ENCODE assay signal across 9 cellular contexts in the genomic region with DNA sequence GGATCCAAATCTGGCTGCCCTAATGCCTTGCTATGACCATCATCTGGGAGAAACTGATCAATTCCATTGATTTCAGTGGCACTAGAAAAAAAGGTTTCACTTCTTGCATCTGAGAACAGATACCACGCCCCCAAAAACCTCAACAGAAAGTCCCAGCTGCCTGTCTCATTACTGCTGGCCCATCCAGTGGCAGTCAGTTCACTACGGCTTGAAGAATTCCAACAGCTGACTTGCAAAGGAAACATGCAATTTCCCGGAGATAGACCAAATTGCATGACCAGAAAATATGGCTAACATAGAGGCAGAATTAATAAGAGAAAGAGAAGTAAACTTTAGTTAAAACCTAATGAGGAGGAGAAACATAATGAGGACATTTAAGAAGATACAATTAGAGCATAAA. TPM values are rescaled to one million over a fixed set of nuclear protein-coding genes. Genes with fewer than 3 reads are reported as not detected.
DNase-seq lines count a peak whose midpoint lies in the region; ATAC-seq and TF ChIP-seq lines count a peak whose summit lies in the region.
"Had no signal": no experiment of that assay in that cellular context is flagged by ENCODE, and none has a peak within 500 bp of the region (broad histone marks: within the 10 kb centered on the region; RNA-seq: fewer than 3 reads in every experiment).

No MANE protein-coding gene starts in this region.

- no peak for TF ChIP-seq RAD21 in SK-N-SH (IDR thresholded peaks at IDR 0.05; ENCODE audit: low read length)

- CTCF ChIA-PET in SK-N-SH (lab: Yijun Ruan, JAX) = no interaction called here

- no peak overlapping the region for H4K91ac ChIP-seq in neuronal stem cell (ENCODE audit: low read depth, low read length, poor library complexity)

- H3K4ac ChIP-seq in neuronal stem cell (ENCODE audit: low read length) = no peak overlapping the region

- H4K20me1 ChIP-seq in SK-N-SH (ENCODE audit: insufficient read depth) = no peaks in the 10 kb centered on the region

- H3F3A ChIP-seq in SK-N-SH (replicated peaks; ENCODE audit: insufficient read depth) = peaks cover 10% of the 10 kb centered on the region

- H2AK5ac ChIP-seq in neuronal stem cell (ENCODE audit: low read depth, low read length) = no peak overlapping the region

- H2BK12ac ChIP-seq in neuronal stem cell (ENCODE audit: low read length) = no peak overlapping the region

- no peaks in the 10 kb centered on the region for H3K9me3 ChIP-seq in SK-N-SH
- H3K9me3 ChIP-seq in neuronal stem cell (replicated peaks in 1 of 2; ENCODE audit: control insufficient read depth in 2 of 2, insufficient read depth in 1 of 2, low read depth in 1 of 2, low read length in 2 of 2) = no peaks in the 10 kb centered on the region

- in situ Hi-C loops in astrocyte of the spinal cord (cut with HindIII; ENCODE audit: low sequenced_read_pairs) = no loop called here

- no peak overlapping the region for H2BK15ac ChIP-seq in neuronal stem cell (ENCODE audit: low read length)

- WGBS in SK-N-SH (ENCODE audit: low lambda C conversion rate) = 79% methylated on average over 3 of the region's 3 CpGs
- WGBS in neuronal stem cell (ENCODE audit: extremely low coverage in 2 of 2, insufficient read length in 2 of 2, insufficient replicate concordance in 1 of 2), 2 donors = no CpG with 5 or more reads among the region's 3 CpGs

- H4K8ac ChIP-seq in neuronal stem cell (ENCODE audit: low read depth, low read length) = no peak overlapping the region

- TF ChIP-seq CTCF in AG10803 (conservative IDR thresholded peaks at IDR 0.05; ENCODE audit: low read length) (no peak), astrocyte of the spinal cord (IDR thresholded peaks at IDR 0.05; ENCODE audit: low read depth, low read length) (no peak), SK-N-SH (IDR thresholded peaks at IDR 0.05) (no peak)

- no peaks in the 10 kb centered on the region for H3K9me2 ChIP-seq in SK-N-SH

- DNase-seq in AG10803 (ENCODE audit: low read depth) (peak; percentile 89), astrocyte of the spinal cord (ENCODE audit: low read depth, low spot score) (peak; percentile 46), SK-N-SH (no peak), NOMO-1 treated with dmso at 0.1 percent for 144 hours (lab: John Stamatoyannopoulos, UW; ENCODE audit: unreplicated experiment) (no peak), NCI-H1436 treated with DMSO at 0.1 percent for 48 hours (lab: John Stamatoyannopoulos, UW) (no peak), neuronal stem cell (ENCODE audit: low spot score) (no peak)
- DNase-seq: NCI-H1048 had no signal

- H3K4me2 ChIP-seq in SK-N-SH = no peak overlapping the region
- H3K4me2 ChIP-seq in neuronal stem cell (ENCODE audit: insufficient read depth, low read length, poor library complexity, severe bottlenecking) = no peak overlapping the region

- no peaks in the 10 kb centered on the region for H3K79me1 ChIP-seq in neuronal stem cell (ENCODE audit: low read depth, low read length)

- peak; percentile 89 for ATAC-seq in GM19351 (IDR thresholded peaks at IDR 0.05; ENCODE audit: unreplicated experiment)
- ATAC-seq in HG03196 (IDR thresholded peaks at IDR 0.05; ENCODE audit: unreplicated experiment) = peak; percentile 78

- TF ChIP-seq EP300 in SK-N-SH (IDR thresholded peaks at IDR 0.05; ENCODE audit: borderline replicate concordance in 1 of 2, low read depth in 1 of 2, low read length in 1 of 2) = no peak

- no peak overlapping the region for H3K23ac ChIP-seq in neuronal stem cell (ENCODE audit: low read depth, low read length, poor library complexity)

- H3K36me3 ChIP-seq in SK-N-SH (replicated peaks in 1 of 2; ENCODE audit: control insufficient read depth in 1 of 2, insufficient read depth in 2 of 2, low read length in 1 of 2) (no peaks in the 10 kb centered on the region), neuronal stem cell (replicated peaks in 1 of 2; ENCODE audit: control insufficient read depth in 2 of 2, insufficient read depth in 2 of 2, low read length in 2 of 2) (no peaks in the 10 kb centered on the region)

- H3K27ac ChIP-seq in SK-N-SH (ENCODE audit: low read depth in 2 of 2, low read length in 1 of 2) (no peak overlapping the region), neuronal stem cell (replicated peaks; ENCODE audit: low read length) (no peak overlapping the region)

- no peak overlapping the region for H3K18ac ChIP-seq in neuronal stem cell (ENCODE audit: low read length)

- no peak overlapping the region for H2BK120ac ChIP-seq in neuronal stem cell (ENCODE audit: low read depth, low read length)

- H3K79me2 ChIP-seq in SK-N-SH (ENCODE audit: insufficient read depth) = no peaks in the 10 kb centered on the region

- H3K14ac ChIP-seq in neuronal stem cell (ENCODE audit: low read length) = no peak overlapping the region

- H3K4me3 ChIP-seq in AG10803 (ENCODE audit: low read length) (no peak overlapping the region), astrocyte of the spinal cord (ENCODE audit: low read depth, low read length) (no peak overlapping the region), SK-N-SH (ENCODE audit: low read depth in 2 of 2, low read length in 1 of 2) (no peak overlapping the region), neuronal stem cell (ENCODE audit: low read length in 2 of 2) (no peak overlapping the region)

- H3K9ac ChIP-seq in SK-N-SH = no peak overlapping the region
- no peak overlapping the region for H3K9ac ChIP-seq in neuronal stem cell (ENCODE audit: low read depth, low read length, poor library complexity)

- H3K4me1 ChIP-seq in SK-N-SH (ENCODE audit: control insufficient read depth in 1 of 2, insufficient read depth in 2 of 2, low read depth in 1 of 2, low read length in 1 of 2) (peaks cover 0 to 4% of the 10 kb centered on the region in 2 experiments; a peak in 1 of 4 replicates), neuronal stem cell (ENCODE audit: control insufficient read depth in 2 of 2, insufficient read depth in 1 of 2, low read depth in 1 of 2, low read length in 2 of 2) (no peaks in the 10 kb centered on the region)

- H3K27me3 ChIP-seq in SK-N-SH (ENCODE audit: insufficient read depth) = no peaks in the 10 kb centered on the region
- no peaks in the 10 kb centered on the region for H3K27me3 ChIP-seq in neuronal stem cell (ENCODE audit: control insufficient read depth in 3 of 3, insufficient read depth in 3 of 3, low read depth in 1 of 3, low read length in 3 of 3)

- no peak overlapping the region for H2BK5ac ChIP-seq in neuronal stem cell (ENCODE audit: low read length)

- POLR2A ChIA-PET in SK-N-SH (lab: Yijun Ruan, JAX) = no interaction called here

- H2AFZ ChIP-seq in SK-N-SH (ENCODE audit: low read depth) (no peak overlapping the region), neuronal stem cell (ENCODE audit: low read length) (no peak overlapping the region)

TF ChIP-seq in SK-N-SH, 30 proteins besides CTCF, POLR2A, EP300 and RAD21:
- TF ChIP-seq ELF1 (IDR thresholded peaks at IDR 0.05) (no peak), NFIC (IDR thresholded peaks at IDR 0.05; ENCODE audit: borderline replicate concordance) (no peak)

RNA-seq across cellular contexts. Expression of gene UGCG, which starts 48.6 kb away (rescaled TPM):
- 20.0 and 29.6 TPM in 2 replicates for polyA plus RNA-seq in SK-N-SH (2012; rRNA removed)
- 31.2 and 41.5 TPM in 2 replicates for polyA plus RNA-seq in SK-N-SH (2012; cell fraction: cytosol; rRNA removed)
- 14.0 and 31.3 TPM in 2 replicates for polyA plus RNA-seq in SK-N-SH (2012; cell fraction: nucleus; rRNA removed)
- 22.3 TPM for polyA plus RNA-seq in neuronal stem cell (2013, experiment 1 of 2)
- 22.8 TPM for polyA plus RNA-seq in neuronal stem cell (2013, experiment 2 of 2)

Comparison
In these comparisons a context has a peak if more than half of its experiments do, and no peak if none do; other contexts are left out.
1. DNase-seq: peak in AG10803 (single experiment) and astrocyte of the spinal cord (single experiment); none in SK-N-SH (single experiment), NOMO-1 treated with dmso at 0.1 percent for 144 hours (single experiment), NCI-H1436 treated with DMSO at 0.1 percent for 48 hours (single experiment) and neuronal stem cell (single experiment).